ENCODE assay signal across 8 cellular contexts in genomic region chr2:9656270-9656766, GRCh38. TPM values are rescaled to one million over a fixed set of nuclear protein-coding genes. Genes with fewer than 3 reads are reported as not detected.
A peak's percentile ranks its signal among the peaks of the same experiment; 100 is the strongest.
DNase-seq lines count a peak whose midpoint lies in the region; ATAC-seq and TF ChIP-seq lines count a peak whose summit lies in the region.

No MANE protein-coding gene starts in this region.

- H3K4me3 Mint-ChIP-seq in effector memory CD8-positive, alpha-beta T cell: peak overlapping the region; percentile 75 to 84

- TF ChIP-seq POLR2A in erythroblast (IDR thresholded peaks at IDR 0.05; ENCODE audit: low read length): no peak

- H3K27me3 ChIP-seq in AG04450 (ENCODE audit: control insufficient read depth, insufficient read depth, low read length): no peaks in the 10 kb centered on the region

- TF ChIP-seq CTCF in AG04450 (IDR thresholded peaks at IDR 0.05; ENCODE audit: low read depth, low read length): no peak

- H3K27ac Mint-ChIP-seq in effector memory CD8-positive, alpha-beta T cell: peak overlapping the region; percentile 93 to 95

- H3K4me1 Mint-ChIP-seq in effector memory CD8-positive, alpha-beta T cell (ENCODE audit: low read depth in 2 of 2): peaks cover 28 to 32% of the 10 kb centered on the region in 2 donors

- no peaks in the 10 kb centered on the region for H3K9me3 Mint-ChIP-seq in effector memory CD8-positive, alpha-beta T cell

- no peak overlapping the region for H3K4me3 ChIP-seq in AG04450 (ENCODE audit: low read depth, low read length)

- ATAC-seq in GM19438 (IDR thresholded peaks at IDR 0.05; ENCODE audit: low read depth, unreplicated experiment): peak; percentile 95
- ATAC-seq in HG03442 (IDR thresholded peaks at IDR 0.05; ENCODE audit: unreplicated experiment): peak; percentile 90
- ATAC-seq in activated CD4-positive, CD25-positive, alpha-beta regulatory T cell treated with anti-CD3 and anti-CD28 coated beads, Interleukin-2, amount 50 U/mL, for 24 hours: peak; percentile 80 to 85
- peak; percentile 90 for ATAC-seq in effector memory CD8-positive, alpha-beta T cell (replicated peaks)
- no peak for ATAC-seq in sciatic nerve

- H3K27ac ChIP-seq in AG04450 (ENCODE audit: low read depth, low read length): peak overlapping the region; percentile 96

- POLR2A ChIA-PET in AG04450 (lab: Yijun Ruan, JAX): interaction anchor here (1.2 to 2.5 kb wide), 4 partner anchors 19 to 28 kb away, joined by 3 to 12 read pairs (median 10); partner anchors contain the start of gene YWHAQ

- intact Hi-C loops in sciatic nerve (cut with DNase I): no loop called here

- DNase-seq in AG04450 (ENCODE audit: low read depth, low spot score): peak; percentile 87
- DNase-seq in effector memory CD8-positive, alpha-beta T cell: peak; percentile 58 to 65 (median 64)
- DNase-seq in stimulated activated CD4-positive, alpha-beta T cell treated with anti-CD3 and anti-CD28 coated beads, Interleukin-4, amount 100 ng/mL, for 48 hours (ENCODE audit: low read depth in 2 of 2): peak; percentile 51 to 70
- DNase-seq in sciatic nerve (ENCODE audit: low spot score): no peak
- no peak for DNase-seq in erythroblast (lab: John Stamatoyannopoulos, UW)

- H3K36me3 Mint-ChIP-seq in effector memory CD8-positive, alpha-beta T cell (ENCODE audit: insufficient read depth): peaks cover 12% of the 10 kb centered on the region

- no peaks in the 10 kb centered on the region for H3K27me3 Mint-ChIP-seq in effector memory CD8-positive, alpha-beta T cell

- CTCF ChIA-PET in AG04450 (lab: Charles Lee): no interaction called here

- no peaks in the 10 kb centered on the region for H3K9me3 ChIP-seq in AG04450 (ENCODE audit: control insufficient read depth, insufficient read depth, low read length)

RNA-seq across cellular contexts. Expression of gene YWHAQ, which starts 25.5 kb away (rescaled TPM):
- polyA plus RNA-seq in AG04450 (2011; rRNA removed): 509 and 624 TPM in 2 replicates
- polyA minus RNA-seq in AG04450 (2011; rRNA and poly(A)+ RNA removed): 272 and 412 TPM in 2 replicates
- 209 TPM for total RNA-seq in sciatic nerve

Comparison
In these comparisons a context has a peak if more than half of its experiments do, and no peak if none do; other contexts are left out.
1. DNase-seq: peak in AG04450 (single experiment), effector memory CD8-positive, alpha-beta T cell (3 of 3) and stimulated activated CD4-positive, alpha-beta T cell treated with anti-CD3 and anti-CD28 coated beads, Interleukin-4, amount 100 ng/mL, for 48 hours (2 of 2); none in sciatic nerve (single experiment) and erythroblast (0 of 2).